ENCODE assay signal across 8 cellular contexts in genomic region chr7:131556055-131556911, GRCh38. TPM values are rescaled to one million over a fixed set of nuclear protein-coding genes. Genes with fewer than 3 reads are reported as not detected.
A peak's percentile ranks its signal among the peaks of the same experiment; 100 is the strongest.
DNase-seq lines count a peak whose midpoint lies in the region; ATAC-seq and TF ChIP-seq lines count a peak whose summit lies in the region.

PODXL (minus strand) TSS chr7:131556628; CDS start chr7:131556359, 269 bp downstream.

- WGBS in gastroesophageal sphincter (ENCODE audit: low coverage in 1 of 2), 2 donors, result no CpG with 5 or more reads among the region's 112 CpGs

- H2AFZ ChIP-seq in neural progenitor cell (replicated peaks), result peak within 1 kb of the TSS; percentile 88

- H3K27ac ChIP-seq in HUES48 (ENCODE audit: low read depth, low read length), result peak within 1 kb of the TSS; percentile 96
- H3K27ac ChIP-seq in gastroesophageal sphincter, result peak within 1 kb of the TSS in 3 of 4 donors; percentile 65 to 83 (median 69)
- H3K27ac ChIP-seq in neural progenitor cell, result no peak within 1 kb of the TSS
- no peak within 1 kb of the TSS for H3K27ac ChIP-seq in thoracic aorta

- peaks cover 25% of the 10 kb centered on the region for H3K36me3 Mint-ChIP-seq in Calu3 (ENCODE audit: insufficient read depth, unreplicated experiment)
- peaks cover 3% of the 10 kb centered on the region for H3K36me3 Mint-ChIP-seq in neural progenitor cell

- H3K9ac ChIP-seq in HUES48 (ENCODE audit: low read depth, low read length), result peak within 1 kb of the TSS; percentile 86
- H3K9ac ChIP-seq in neural progenitor cell, result peak within 1 kb of the TSS; percentile 39

- TF ChIP-seq CTCF in Calu3 (IDR thresholded peaks at IDR 0.05; ENCODE audit: unreplicated experiment) (no peak), gastroesophageal sphincter (IDR thresholded peaks at IDR 0.05) (peak in 2 of 4 experiments; percentile 12 to 24), neural progenitor cell (IDR thresholded peaks at IDR 0.05) (no peak), thoracic aorta (IDR thresholded peaks at IDR 0.05) (no peak)

- peak within 1 kb of the TSS; percentile 63 for H3K27ac Mint-ChIP-seq in Calu3 (ENCODE audit: unreplicated experiment)
- H3K27ac Mint-ChIP-seq in neural progenitor cell, result no peak within 1 kb of the TSS

- H3K4me1 Mint-ChIP-seq in Calu3 (ENCODE audit: low read depth, unreplicated experiment) (peaks cover 7% of the 10 kb centered on the region), neural progenitor cell (peaks cover 47% of the 10 kb centered on the region)

- H3K4me3 ChIP-seq in HUES48 (ENCODE audit: low read depth, low read length), result peak within 1 kb of the TSS; percentile 98
- H3K4me3 ChIP-seq in gastroesophageal sphincter, result peak within 1 kb of the TSS; percentile 66 to 81
- peak within 1 kb of the TSS; percentile 78 for H3K4me3 ChIP-seq in neural progenitor cell
- peak within 1 kb of the TSS; percentile 91 for H3K4me3 ChIP-seq in thoracic aorta

- CTCF ChIA-PET in Calu3 (lab: Charles Lee), result no interaction called here

- H3K4me2 ChIP-seq in neural progenitor cell, result peak within 1 kb of the TSS; percentile 98

- peaks cover 51% of the 10 kb centered on the region for H3K79me2 ChIP-seq in neural progenitor cell (ENCODE audit: low read depth)

- no peaks in the 10 kb centered on the region for H3K27me3 ChIP-seq in HUES48 (ENCODE audit: control insufficient read depth, insufficient read depth, low read length)
- no peaks in the 10 kb centered on the region for H3K27me3 ChIP-seq in gastroesophageal sphincter
- H3K27me3 ChIP-seq in neural progenitor cell, result peaks cover 30% of the 10 kb centered on the region
- no peaks in the 10 kb centered on the region for H3K27me3 ChIP-seq in thoracic aorta (replicated peaks; ENCODE audit: insufficient read depth)

- no peak for TF ChIP-seq EP300 in gastroesophageal sphincter (IDR thresholded peaks at IDR 0.05)

- intact Hi-C loops in Calu3 (cut with micrococcal nuclease; ENCODE audit: unreplicated experiment), result no loop called here

- TF ChIP-seq POLR2A in gastroesophageal sphincter (IDR thresholded peaks at IDR 0.05), result peak in 1 of 2 donors; percentile 15

- peak; percentile 73 for DNase-seq in Calu3
- peak; percentile 84 for DNase-seq in RPMI7951 (ENCODE audit: low read depth)
- DNase-seq in activated gamma-delta T cell treated with Interleukin-2 at 50 U/mL for 16 hours, result peak; percentile 44
- peak; percentile 91 for DNase-seq in neural progenitor cell (ENCODE audit: low spot score)
- no peak for DNase-seq in thoracic aorta (ENCODE audit: low spot score)

- H3K4me3 Mint-ChIP-seq in Calu3 (ENCODE audit: low read depth, unreplicated experiment) (peak within 1 kb of the TSS; percentile 72), neural progenitor cell (peak within 1 kb of the TSS; percentile 91)

- H3K27me3 Mint-ChIP-seq in Calu3 (ENCODE audit: unreplicated experiment) (peaks cover 57% of the 10 kb centered on the region), neural progenitor cell (ENCODE audit: insufficient read depth, low read depth) (peaks cover 13% of the 10 kb centered on the region)

- peaks cover 19% of the 10 kb centered on the region for H4K20me1 ChIP-seq in neural progenitor cell (ENCODE audit: low read depth)

- peaks cover 40% of the 10 kb centered on the region for H3K4me1 ChIP-seq in HUES48 (ENCODE audit: control insufficient read depth, insufficient read depth, low read length)
- peaks cover 0 to 34% (median 13%) of the 10 kb centered on the region in 3 donors for H3K4me1 ChIP-seq in gastroesophageal sphincter
- H3K4me1 ChIP-seq in neural progenitor cell, result peaks cover 29% of the 10 kb centered on the region
- peaks cover 23 to 28% of the 10 kb centered on the region in 2 donors for H3K4me1 ChIP-seq in thoracic aorta (ENCODE audit: control insufficient read depth in 1 of 2, low read depth in 2 of 2)

- H3K36me3 ChIP-seq in HUES48 (ENCODE audit: control insufficient read depth, insufficient read depth, low read length) (peaks cover 45% of the 10 kb centered on the region), gastroesophageal sphincter (no peaks in the 10 kb centered on the region), neural progenitor cell (no peaks in the 10 kb centered on the region), thoracic aorta (no peaks in the 10 kb centered on the region)

- no peaks in the 10 kb centered on the region for H3K9me3 ChIP-seq in HUES48 (ENCODE audit: control insufficient read depth, insufficient read depth, low read length)
- no peaks in the 10 kb centered on the region for H3K9me3 ChIP-seq in gastroesophageal sphincter
- no peaks in the 10 kb centered on the region for H3K9me3 ChIP-seq in neural progenitor cell (ENCODE audit: low read depth)
- no peaks in the 10 kb centered on the region for H3K9me3 ChIP-seq in thoracic aorta

- no TSS peak for BruUV-seq in Calu3 (replicated peaks; lab: Mats Ljungman, UMichigan)

- H3K9me3 Mint-ChIP-seq in Calu3 (ENCODE audit: low read depth, unreplicated experiment) (no peaks in the 10 kb centered on the region), neural progenitor cell (no peaks in the 10 kb centered on the region)

- H3F3A ChIP-seq in neural progenitor cell (ENCODE audit: low read depth), result peaks cover 25% of the 10 kb centered on the region

- ATAC-seq in GM21390 (IDR thresholded peaks at IDR 0.05; ENCODE audit: unreplicated experiment) (peak; percentile 89), gastroesophageal sphincter (peak; percentile 93), thoracic aorta (ENCODE audit: insufficient number of reproducible peaks, low FRiP score, low read depth) (peak; percentile 54)

RNA-seq across cellular contexts. Expression of gene PODXL, which starts in this region (rescaled TPM):
- total RNA-seq in Calu3 (2022), result 15.5 and 24.7 TPM in 2 replicates
- total RNA-seq in RPMI7951 (2014; rRNA removed; shearing (Covaris generic)), result 48.2 and 49.0 TPM in 2 replicates
- total RNA-seq in gastroesophageal sphincter, result 10 to 100 TPM; 13.2 to 40.2 (median 26.6) TPM
- total RNA-seq in neural progenitor cell (ENCODE audit: low replicate concordance), result 37.7 and 38.4 TPM in 2 replicates
- 10 to 100 TPM; 23.0 to 50.8 TPM for total RNA-seq in thoracic aorta

Comparison
In these comparisons a context has a peak if more than half of its experiments do, and no peak if none do; other contexts are left out.
1. H3K27ac ChIP-seq: peak in HUES48 (single experiment) and gastroesophageal sphincter (3 of 4); none in neural progenitor cell (single experiment) and thoracic aorta (0 of 2).
2. Peak in every context shown above with its lines, with median percentiles within 50 percentile points of each other: ATAC-seq and H3K4me3 ChIP-seq.